Comparison of ENCODE assay signal across 21 cellular contexts in genomic region chr5:155878991-155879575, GRCh38.
"Had no signal": no experiment of that assay in that cellular context is flagged by ENCODE, and none has a peak within 500 bp of the region (broad histone marks: within the 10 kb centered on the region; RNA-seq: fewer than 3 reads in every experiment).

No MANE protein-coding gene starts in this region.

- H3K4me3 ChIP-seq: gastroesophageal sphincter, heart right ventricle, lower lobe of right lung, prostate gland, smooth muscle cell, tibial nerve, vagina had no signal

- H3K4me2 ChIP-seq: smooth muscle cell had no signal

- H3K27ac ChIP-seq: epithelial cell of prostate, gastroesophageal sphincter, heart right ventricle, lower lobe of right lung, prostate gland, tibial nerve, vagina had no signal

- H3K9me3 ChIP-seq: gastroesophageal sphincter, heart right ventricle, lower lobe of right lung, prostate gland, tibial nerve, vagina had no signal

- H3K27me3 ChIP-seq: gastroesophageal sphincter, heart right ventricle, tibial nerve, vagina had no signal

- H3K36me3 ChIP-seq: gastroesophageal sphincter, heart right ventricle, lower lobe of right lung, prostate gland, tibial nerve, vagina had no signal

- DNase-seq: activated CD4-positive, alpha-beta T cell treated with anti-CD3 and anti-CD28 coated beads, Interleukin-2, amount 50 U/mL, for 1 hour; activated CD8-positive, alpha-beta memory T cell treated with anti-CD3 and anti-CD28 coated beads for 24 hours; activated naive CD4-positive, alpha-beta T cell; activated naive CD8-positive, alpha-beta T cell treated with anti-CD3 and anti-CD28 coated beads, Interleukin-2, amount 10 ng/mL, durations not matched to agents 7 days and 5 days; aorta; dermis blood vessel endothelial cell; heart right ventricle; left colon; lower lobe of right lung; right cardiac atrium; stimulated activated CD4-positive, alpha-beta T cell treated with anti-CD3 and anti-CD28 coated beads, Interleukin-4, amount 100 ng/mL, for 4 hours; stimulated activated CD8-positive, alpha-beta memory T cell treated with anti-CD3 and anti-CD28 coated beads, Interleukin-4, amount 100 ng/mL, for 48 hours; stimulated activated naive CD4-positive, alpha-beta T cell treated with Interleukin-2 at 50 U/mL for 16 hours; substantia nigra had no signal

- ATAC-seq: activated CD4-positive, CD25-positive, alpha-beta regulatory T cell treated with anti-CD3 and anti-CD28 coated beads, Interleukin-2, amount 50 U/mL, for 24 hours; gastroesophageal sphincter; heart right ventricle; left colon; lower lobe of right lung; right cardiac atrium had no signal

- H3K4me1 ChIP-seq: gastroesophageal sphincter, heart right ventricle, lower lobe of right lung, prostate gland, tibial nerve, vagina had no signal
